1 cellular context compared by ENCODE assay signal in the genomic region with DNA sequence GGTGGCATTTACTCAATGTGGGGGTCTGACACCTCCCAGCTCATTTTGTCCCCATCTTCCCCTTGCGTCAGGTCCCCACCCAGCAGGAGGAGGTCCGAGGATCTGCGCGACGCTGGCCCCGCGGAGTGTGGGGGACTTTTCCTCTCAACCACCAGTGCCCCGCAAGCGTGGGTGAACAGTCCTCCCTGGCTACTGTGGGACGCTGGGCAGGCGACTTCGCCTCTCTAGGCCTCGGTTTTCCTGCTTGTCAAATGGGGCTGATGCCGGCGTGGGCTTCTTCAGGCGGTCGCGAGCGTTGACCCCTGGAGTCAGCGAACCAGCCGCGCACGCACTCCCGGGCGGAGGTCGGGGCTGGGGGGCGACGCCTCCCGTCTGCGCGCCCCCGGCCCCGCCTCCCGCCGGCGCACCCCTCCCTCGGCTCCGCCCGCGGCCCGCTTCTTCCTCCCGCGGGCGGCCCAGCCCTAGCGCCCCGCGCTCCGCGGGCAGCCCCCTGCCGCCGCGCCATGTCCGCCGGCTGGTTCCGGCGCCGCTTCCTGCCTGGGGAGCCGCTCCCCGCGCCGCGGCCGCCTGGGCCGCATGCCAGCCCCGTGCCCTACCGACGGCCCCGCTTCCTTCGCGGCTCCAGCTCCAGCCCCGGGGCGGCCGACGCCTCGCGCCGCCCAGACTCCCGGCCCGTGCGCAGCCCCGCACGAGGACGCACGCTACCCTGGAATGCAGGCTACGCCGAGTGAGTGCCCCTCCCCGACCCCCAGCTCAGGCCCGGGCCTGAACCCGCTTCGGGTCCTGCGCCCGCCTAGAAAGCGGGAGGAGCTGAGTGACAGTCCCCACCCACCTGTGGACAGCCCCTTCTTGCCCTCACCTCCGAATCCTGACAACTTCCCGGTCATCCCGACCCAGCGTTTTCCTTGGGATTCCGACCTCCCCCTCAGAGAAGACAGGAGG.
A peak's percentile ranks its signal among the peaks of the same experiment; 100 is the strongest.
TF ChIP-seq lines count a peak whose summit lies in the region.

A gene with protein sequence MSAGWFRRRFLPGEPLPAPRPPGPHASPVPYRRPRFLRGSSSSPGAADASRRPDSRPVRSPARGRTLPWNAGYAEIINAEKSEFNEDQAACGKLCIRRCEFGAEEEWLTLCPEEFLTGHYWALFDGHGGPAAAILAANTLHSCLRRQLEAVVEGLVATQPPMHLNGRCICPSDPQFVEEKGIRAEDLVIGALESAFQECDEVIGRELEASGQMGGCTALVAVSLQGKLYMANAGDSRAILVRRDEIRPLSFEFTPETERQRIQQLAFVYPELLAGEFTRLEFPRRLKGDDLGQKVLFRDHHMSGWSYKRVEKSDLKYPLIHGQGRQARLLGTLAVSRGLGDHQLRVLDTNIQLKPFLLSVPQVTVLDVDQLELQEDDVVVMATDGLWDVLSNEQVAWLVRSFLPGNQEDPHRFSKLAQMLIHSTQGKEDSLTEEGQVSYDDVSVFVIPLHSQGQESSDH (plus strand): TSS at position 438 of the 942 bp plus-strand sequence. CDS start 66 bp downstream, at position 504.

TF ChIP-seq in HepG2, 621 proteins besides CTCF, POLR2A, EP300 and RAD21 (continued from another document and continues in another):
- 0 out of 2 replicates have a peak, but pooled peaks have one; percentile 47 for TF ChIP-seq MLXIP (CRISPR knock-in tag; IDR thresholded peaks at IDR 0.05; ENCODE audit: borderline replicate concordance)
- TF ChIP-seq, protein P1, sequence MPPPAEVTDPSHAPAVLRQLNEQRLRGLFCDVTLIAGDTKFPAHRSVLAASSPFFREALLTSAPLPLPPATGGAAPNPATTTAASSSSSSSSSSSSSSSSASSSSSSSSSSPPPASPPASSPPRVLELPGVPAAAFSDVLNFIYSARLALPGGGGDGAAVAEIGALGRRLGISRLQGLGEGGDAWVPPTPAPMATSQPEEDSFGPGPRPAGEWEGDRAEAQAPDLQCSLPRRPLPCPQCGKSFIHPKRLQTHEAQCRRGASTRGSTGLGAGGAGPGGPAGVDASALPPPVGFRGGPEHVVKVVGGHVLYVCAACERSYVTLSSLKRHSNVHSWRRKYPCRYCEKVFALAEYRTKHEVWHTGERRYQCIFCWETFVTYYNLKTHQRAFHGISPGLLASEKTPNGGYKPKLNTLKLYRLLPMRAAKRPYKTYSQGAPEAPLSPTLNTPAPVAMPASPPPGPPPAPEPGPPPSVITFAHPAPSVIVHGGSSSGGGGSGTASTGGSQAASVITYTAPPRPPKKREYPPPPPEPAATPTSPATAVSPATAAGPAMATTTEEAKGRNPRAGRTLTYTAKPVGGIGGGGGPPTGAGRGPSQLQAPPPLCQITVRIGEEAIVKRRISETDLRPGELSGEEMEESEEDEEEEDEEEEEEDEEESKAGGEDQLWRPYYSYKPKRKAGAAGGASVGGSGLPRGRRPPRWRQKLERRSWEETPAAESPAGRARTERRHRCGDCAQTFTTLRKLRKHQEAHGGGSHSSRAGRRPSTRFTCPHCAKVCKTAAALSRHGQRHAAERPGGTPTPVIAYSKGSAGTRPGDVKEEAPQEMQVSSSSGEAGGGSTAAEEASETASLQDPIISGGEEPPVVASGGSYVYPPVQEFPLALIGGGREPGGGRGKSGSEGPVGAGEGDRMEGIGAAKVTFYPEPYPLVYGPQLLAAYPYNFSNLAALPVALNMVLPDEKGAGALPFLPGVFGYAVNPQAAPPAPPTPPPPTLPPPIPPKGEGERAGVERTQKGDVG (CRISPR knock-in tag; IDR thresholded peaks at IDR 0.05; ENCODE audit: borderline replicate concordance) = 0 out of 2 replicates have a peak, but pooled peaks have one; percentile 4
- no peak for TF ChIP-seq SP2 (CRISPR knock-in tag; IDR thresholded peaks at IDR 0.05)
- TF ChIP-seq POLR2G (IDR thresholded peaks at IDR 0.05; ENCODE audit: low read depth, low read length) = peak; percentile 40; the same call in 1 of the 2 replicates
- 0 out of 2 replicates have a peak, but pooled peaks have one; percentile 14 for TF ChIP-seq FOXO1 (CRISPR knock-in tag; IDR thresholded peaks at IDR 0.05)
- no peak for TF ChIP-seq JUNB (CRISPR knock-in tag; IDR thresholded peaks at IDR 0.05; ENCODE audit: borderline replicate concordance)
- peak; percentile 77 for TF ChIP-seq TEAD3 (CRISPR knock-in tag; optimal IDR thresholded peaks at IDR 0.05; ENCODE audit: borderline replicate concordance)
- no peak for TF ChIP-seq ZNF660 (CRISPR knock-in tag; IDR thresholded peaks at IDR 0.05; ENCODE audit: borderline replicate concordance, low read depth)
- peak; percentile 76 for TF ChIP-seq ZNF761 (CRISPR knock-in tag; conservative IDR thresholded peaks at IDR 0.05)
- TF ChIP-seq HOXA3 (CRISPR knock-in tag; IDR thresholded peaks at IDR 0.05) = peak; percentile 43; the same call in 1 of the 2 replicates
- TF ChIP-seq HNRNPUL1 (IDR thresholded peaks at IDR 0.05; ENCODE audit: low read depth, low read length) = no peak
- TF ChIP-seq ZNF552 (CRISPR knock-in tag; IDR thresholded peaks at IDR 0.05; ENCODE audit: borderline replicate concordance) = no peak
- TF ChIP-seq, protein P2, sequence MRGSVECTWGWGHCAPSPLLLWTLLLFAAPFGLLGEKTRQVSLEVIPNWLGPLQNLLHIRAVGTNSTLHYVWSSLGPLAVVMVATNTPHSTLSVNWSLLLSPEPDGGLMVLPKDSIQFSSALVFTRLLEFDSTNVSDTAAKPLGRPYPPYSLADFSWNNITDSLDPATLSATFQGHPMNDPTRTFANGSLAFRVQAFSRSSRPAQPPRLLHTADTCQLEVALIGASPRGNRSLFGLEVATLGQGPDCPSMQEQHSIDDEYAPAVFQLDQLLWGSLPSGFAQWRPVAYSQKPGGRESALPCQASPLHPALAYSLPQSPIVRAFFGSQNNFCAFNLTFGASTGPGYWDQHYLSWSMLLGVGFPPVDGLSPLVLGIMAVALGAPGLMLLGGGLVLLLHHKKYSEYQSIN (CRISPR knock-in tag; IDR thresholded peaks at IDR 0.05; ENCODE audit: borderline replicate concordance) = no peak
- TF ChIP-seq ZNF451 (CRISPR knock-in tag; IDR thresholded peaks at IDR 0.05) = peak; percentile 72; the same call in 1 of the 2 replicates
- peak; percentile 81; the same call in 1 of the 2 replicates for TF ChIP-seq TMF1 (CRISPR knock-in tag; IDR thresholded peaks at IDR 0.05; ENCODE audit: low read depth)
- TF ChIP-seq DBP (CRISPR knock-in tag; IDR thresholded peaks at IDR 0.05; ENCODE audit: not compliant biosample characterization) = peak; percentile 73
- TF ChIP-seq ZNF431 (CRISPR knock-in tag; IDR thresholded peaks at IDR 0.05; ENCODE audit: borderline replicate concordance, low read depth) = peak; percentile 51; the same call in 1 of the 2 replicates
- TF ChIP-seq TCF7L2 (IDR thresholded peaks at IDR 0.05; ENCODE audit: low read depth, low read length) = no peak
- TF ChIP-seq MEIS2 (CRISPR knock-in tag; IDR thresholded peaks at IDR 0.05) = peak; percentile 90; the same call in 1 of the 2 replicates
- no peak for TF ChIP-seq RFX1 (IDR thresholded peaks at IDR 0.05)
- TF ChIP-seq MED13 (CRISPR knock-in tag; IDR thresholded peaks at IDR 0.05) = 0 out of 2 replicates have a peak, but pooled peaks have one; percentile 36
- no peak for TF ChIP-seq ARNTL (CRISPR knock-in tag; IDR thresholded peaks at IDR 0.05)
- 0 out of 2 replicates have a peak, but pooled peaks have one; percentile 65 for TF ChIP-seq ZNF34 (CRISPR knock-in tag; IDR thresholded peaks at IDR 0.05; ENCODE audit: borderline replicate concordance)
- TF ChIP-seq, protein P3, sequence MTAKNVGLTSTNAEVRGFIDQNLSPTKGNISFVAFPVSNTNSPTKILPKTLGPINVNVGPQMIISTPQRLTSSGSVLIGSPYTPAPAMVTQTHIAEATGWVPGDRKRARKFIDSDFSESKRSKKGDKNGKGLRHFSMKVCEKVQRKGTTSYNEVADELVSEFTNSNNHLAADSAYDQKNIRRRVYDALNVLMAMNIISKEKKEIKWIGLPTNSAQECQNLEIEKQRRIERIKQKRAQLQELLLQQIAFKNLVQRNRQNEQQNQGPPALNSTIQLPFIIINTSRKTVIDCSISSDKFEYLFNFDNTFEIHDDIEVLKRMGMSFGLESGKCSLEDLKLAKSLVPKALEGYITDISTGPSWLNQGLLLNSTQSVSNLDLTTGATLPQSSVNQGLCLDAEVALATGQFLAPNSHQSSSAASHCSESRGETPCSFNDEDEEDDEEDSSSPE (CRISPR knock-in tag; IDR thresholded peaks at IDR 0.05) = peak; percentile 38
- TF ChIP-seq RFX3 (CRISPR knock-in tag; IDR thresholded peaks at IDR 0.05) = no peak
- TF ChIP-seq ZNF749 (CRISPR knock-in tag; IDR thresholded peaks at IDR 0.05; ENCODE audit: borderline replicate concordance) = 0 out of 2 replicates have a peak, but pooled peaks have one; percentile 23
- TF ChIP-seq ZNF251 (CRISPR knock-in tag; IDR thresholded peaks at IDR 0.05) = no peak
- TF ChIP-seq ELK4 (CRISPR knock-in tag; IDR thresholded peaks at IDR 0.05; ENCODE audit: borderline replicate concordance) = peak; percentile 47; the same call in 1 of the 2 replicates
- peak; percentile 45; the same call in 1 of the 2 replicates for TF ChIP-seq ZNF83 (CRISPR knock-in tag; IDR thresholded peaks at IDR 0.05; ENCODE audit: borderline replicate concordance)
- no peak for TF ChIP-seq ZSCAN9 (CRISPR knock-in tag; IDR thresholded peaks at IDR 0.05; ENCODE audit: borderline replicate concordance)
- TF ChIP-seq ZNF232 (CRISPR knock-in tag; IDR thresholded peaks at IDR 0.05; ENCODE audit: borderline replicate concordance) = 0 out of 2 replicates have a peak, but pooled peaks have one; percentile 54
- TF ChIP-seq ZBTB46 (CRISPR knock-in tag; IDR thresholded peaks at IDR 0.05; ENCODE audit: borderline replicate concordance) = no peak
- no peak for TF ChIP-seq CCAR2 (optimal IDR thresholded peaks at IDR 0.05; ENCODE audit: low read depth, low read length)
- TF ChIP-seq ZNF850 (CRISPR knock-in tag; conservative IDR thresholded peaks at IDR 0.05) = no peak
